12 cellular contexts compared by ENCODE assay signal in the genomic region with DNA sequence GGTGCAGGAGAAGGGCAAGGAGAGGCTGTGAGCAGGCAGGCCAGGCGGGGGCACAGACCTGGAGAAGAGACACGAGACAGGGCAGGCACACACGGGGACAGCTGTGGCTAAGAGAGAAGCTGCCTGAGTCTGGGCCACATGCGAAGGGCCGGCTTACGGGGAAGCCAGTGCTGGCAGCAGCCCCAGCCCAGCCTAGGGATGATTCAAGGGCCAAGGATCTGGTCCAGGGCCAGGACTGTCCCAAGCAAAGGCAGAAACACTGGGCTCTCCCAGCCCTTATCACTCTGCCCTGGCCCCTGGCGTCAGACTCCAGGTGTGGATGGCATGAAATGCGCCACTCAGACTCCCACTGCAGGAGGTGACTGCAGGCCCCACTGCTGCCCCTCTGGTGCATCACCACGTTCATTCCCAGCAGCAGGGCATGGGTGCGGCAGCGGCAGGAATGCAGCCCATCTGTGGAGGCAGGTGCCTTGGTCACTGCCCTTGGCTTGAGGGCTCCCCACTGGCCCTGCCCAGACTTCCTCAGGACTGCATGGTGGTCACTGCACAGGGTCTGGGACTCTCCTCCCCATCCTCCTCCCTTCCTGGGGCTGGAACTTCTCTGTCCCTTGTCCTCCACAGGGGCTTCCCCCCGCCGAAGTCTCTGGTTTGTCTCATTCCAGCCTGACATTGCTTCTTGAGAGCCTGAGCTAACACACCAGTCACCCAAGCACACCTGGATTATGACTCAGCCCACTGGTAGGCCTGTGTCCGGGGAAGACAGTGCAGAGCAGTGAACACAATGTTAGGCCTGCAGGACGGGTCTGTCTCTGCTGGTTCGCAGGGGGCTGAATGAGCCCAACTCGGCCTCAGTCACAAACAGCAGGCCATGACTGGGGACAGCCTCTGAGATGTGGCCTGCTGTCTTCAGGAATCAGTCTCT.
DNase-seq lines count a peak whose midpoint lies in the region; ATAC-seq and TF ChIP-seq lines count a peak whose summit lies in the region.
"Had no signal": no experiment of that assay in that cellular context is flagged by ENCODE, and none has a peak within 500 bp of the region (broad histone marks: within the 10 kb centered on the region; RNA-seq: fewer than 3 reads in every experiment).

No MANE protein-coding gene starts in this region.

- H3K27ac Mint-ChIP-seq in brain, result peak overlapping the region in 4 of 5 experiments; percentile 44 to 93 (median 66)

- peaks cover 18 to 68% (median 56%) of the 10 kb centered on the region in 5 donors for H3K4me1 ChIP-seq in subcutaneous abdominal adipose tissue (ENCODE audit: control insufficient read depth in 5 of 5, insufficient read depth in 5 of 5, low read length in 5 of 5)

- DNase-seq in HS-27A (ENCODE audit: low read depth) (peak; percentile 55), kidney tubule cell (ENCODE audit: low spot score) (peak; percentile 56), NCI-H82 (lab: John Stamatoyannopoulos, UW) (no peak), NCI-H69 (lab: John Stamatoyannopoulos, UW) (no peak), NCI-H1694 treated with DMSO at 0.1 percent for 48 hours (lab: John Stamatoyannopoulos, UW) (no peak)
- DNase-seq: activated naive CD4-positive, alpha-beta T cell treated with anti-CD3 and anti-CD28 coated beads, Interleukin-2, amount 10 ng/mL, durations not matched to agents 7 days and 5 days; MM.1S had no signal

- no peaks in the 10 kb centered on the region for H3K27me3 ChIP-seq in subcutaneous abdominal adipose tissue (ENCODE audit: control insufficient read depth in 5 of 5, insufficient read depth in 4 of 5, low read length in 5 of 5)

- H3K9me3 ChIP-seq in subcutaneous abdominal adipose tissue (ENCODE audit: control insufficient read depth in 5 of 5, low read length in 5 of 5), result no peaks in the 10 kb centered on the region
- H3K9me3 ChIP-seq: thoracic aorta had no signal

- peaks cover 47% of the 10 kb centered on the region for H3K4me1 Mint-ChIP-seq in brain
- H3K4me1 Mint-ChIP-seq: activated naive CD4-positive, alpha-beta T cell treated with anti-CD3 and anti-CD28 coated beads, Interleukin-2, amount 10 ng/mL, durations not matched to agents 7 days and 5 days had no signal

- H3K9ac ChIP-seq in subcutaneous abdominal adipose tissue (ENCODE audit: low read length in 5 of 5), result peak overlapping the region in 1 of 5 donors; percentile 20

- no peaks in the 10 kb centered on the region for H3K27me3 Mint-ChIP-seq in brain
- H3K27me3 Mint-ChIP-seq: activated naive CD4-positive, alpha-beta T cell treated with anti-CD3 and anti-CD28 coated beads, Interleukin-2, amount 10 ng/mL, durations not matched to agents 7 days and 5 days had no signal

- peaks cover 7 to 76% (median 70%) of the 10 kb centered on the region in 5 donors for H3K36me3 ChIP-seq in subcutaneous abdominal adipose tissue (ENCODE audit: control insufficient read depth in 5 of 5, insufficient read depth in 5 of 5, low read length in 5 of 5)

- H3K27ac ChIP-seq in subcutaneous abdominal adipose tissue (ENCODE audit: low read depth, low read length), result peak overlapping the region; percentile 67
- H3K27ac ChIP-seq: thoracic aorta had no signal

- no peak for ATAC-seq in GM18861 (IDR thresholded peaks at IDR 0.05; ENCODE audit: unreplicated experiment)

- H3K4me3 ChIP-seq in subcutaneous abdominal adipose tissue (ENCODE audit: low read depth in 1 of 5, low read length in 5 of 5), result no peak overlapping the region
- H3K4me3 ChIP-seq: skin epidermis, thoracic aorta had no signal

- peaks cover 50% of the 10 kb centered on the region for H3K36me3 Mint-ChIP-seq in brain

- H3K4me3 Mint-ChIP-seq in brain, result no peak overlapping the region
- H3K4me3 Mint-ChIP-seq: activated naive CD4-positive, alpha-beta T cell treated with anti-CD3 and anti-CD28 coated beads, Interleukin-2, amount 10 ng/mL, durations not matched to agents 7 days and 5 days had no signal

- TF ChIP-seq CTCF in brain (conservative IDR thresholded peaks at IDR 0.05), result no peak

- H3K9me3 Mint-ChIP-seq in brain, result no peaks in the 10 kb centered on the region
- H3K9me3 Mint-ChIP-seq: activated naive CD4-positive, alpha-beta T cell treated with anti-CD3 and anti-CD28 coated beads, Interleukin-2, amount 10 ng/mL, durations not matched to agents 7 days and 5 days had no signal

Comparison
In these comparisons a context has a peak if more than half of its experiments do, and no peak if none do; other contexts are left out.
1. DNase-seq: peak in HS-27A (single experiment) and kidney tubule cell (single experiment); none in NCI-H82 (single experiment), NCI-H69 (single experiment) and NCI-H1694 treated with DMSO at 0.1 percent for 48 hours (single experiment).